ENCODE assay signal across 19 cellular contexts in genomic region chr9:5556101-5556500, GRCh38. TPM values are rescaled to one million over a fixed set of nuclear protein-coding genes. Genes with fewer than 3 reads are reported as not detected.
DNase-seq lines count a peak whose midpoint lies in the region; ATAC-seq, FAIRE-seq and TF ChIP-seq lines count a peak whose summit lies in the region.
"Had no signal": no experiment of that assay in that cellular context is flagged by ENCODE, and none has a peak within 500 bp of the region (broad histone marks: within the 10 kb centered on the region; RNA-seq: fewer than 3 reads in every experiment).

No MANE protein-coding gene starts in this region.

- no peak for TF ChIP-seq RAD21 in HepG2 (CRISPR knock-in tag; IDR thresholded peaks at IDR 0.05)

- H3K4me1 Mint-ChIP-seq in activated B cell treated with CpG ODN at 0.5 μM for 24 hours (peaks cover 53% of the 10 kb centered on the region), HFFc6 (ENCODE audit: low read depth) (peaks cover 72% of the 10 kb centered on the region)
- H3K4me1 Mint-ChIP-seq in naive thymus-derived CD8-positive, alpha-beta T cell, result peaks cover 33 to 50% (median 43%) of the 10 kb centered on the region in 4 donors

- H3K9me3 ChIP-seq in HepG2 (ENCODE audit: low read length) (no peaks in the 10 kb centered on the region), right lobe of liver (no peaks in the 10 kb centered on the region), WERI-Rb-1 (ENCODE audit: severe bottlenecking) (no peaks in the 10 kb centered on the region)
- H3K9me3 ChIP-seq: Caco-2, HAP-1 had no signal

- CTCF ChIA-PET in HepG2 (lab: Yijun Ruan, JAX; ENCODE audit: low intra/inter-chr PET ratio, low total read pairs), result no interaction called here
- CTCF ChIA-PET in activated B cell treated with CpG ODN at 0.5 μM for 24 hours (lab: Charles Lee), result interaction anchor here (1.0 kb wide), 1 partner anchor 45 kb away, joined by 3 read pairs; no protein-coding TSS in a partner anchor

- H3K4me3 ChIP-seq in HepG2 (replicated peaks in 1 of 3; ENCODE audit: insufficient read depth in 1 of 3, low read depth in 2 of 3, low read length in 3 of 3), result no peak overlapping the region
- no peak overlapping the region for H3K4me3 ChIP-seq in right lobe of liver
- H3K4me3 ChIP-seq in WERI-Rb-1 (ENCODE audit: low read depth, low read length), result no peak overlapping the region
- H3K4me3 ChIP-seq: HAP-1, PC-9 had no signal

- no peaks in the 10 kb centered on the region for H3K9me3 Mint-ChIP-seq in activated B cell treated with CpG ODN at 0.5 μM for 24 hours
- H3K9me3 Mint-ChIP-seq in naive thymus-derived CD8-positive, alpha-beta T cell, result no peaks in the 10 kb centered on the region
- no peaks in the 10 kb centered on the region for H3K9me3 Mint-ChIP-seq in HFFc6

- no peak overlapping the region for H3K4me3 Mint-ChIP-seq in activated B cell treated with CpG ODN at 0.5 μM for 24 hours
- peak overlapping the region in 1 of 10 donors; percentile 9 for H3K4me3 Mint-ChIP-seq in naive thymus-derived CD8-positive, alpha-beta T cell
- H3K4me3 Mint-ChIP-seq in HFFc6, result no peak overlapping the region

- TF ChIP-seq POLR2A in HepG2 (IDR thresholded peaks at IDR 0.05; ENCODE audit: insufficient read depth in 1 of 2, low read depth in 2 of 2, low read length in 2 of 2) (no peak), right lobe of liver (IDR thresholded peaks at IDR 0.05) (no peak)

- no peaks in the 10 kb centered on the region for H3K4me1 ChIP-seq in HepG2 (ENCODE audit: insufficient read depth, low read length)
- no peaks in the 10 kb centered on the region for H3K4me1 ChIP-seq in right lobe of liver
- H3K4me1 ChIP-seq: Caco-2 had no signal

- no peak overlapping the region for H2AFZ ChIP-seq in HepG2 (ENCODE audit: low read length)
- H2AFZ ChIP-seq: PC-9 had no signal

- no peaks in the 10 kb centered on the region for H3K27me3 Mint-ChIP-seq in activated B cell treated with CpG ODN at 0.5 μM for 24 hours
- H3K27me3 Mint-ChIP-seq in naive thymus-derived CD8-positive, alpha-beta T cell, result peaks cover 0 to 2% (median 0%) of the 10 kb centered on the region in 5 donors
- H3K27me3 Mint-ChIP-seq in HFFc6 (ENCODE audit: insufficient read depth), result peaks cover 2% of the 10 kb centered on the region

- no peak overlapping the region for H3K27ac ChIP-seq in HepG2 (ENCODE audit: extremely low read length, insufficient read depth, low read length)
- no peak overlapping the region for H3K27ac ChIP-seq in right lobe of liver
- H3K27ac ChIP-seq in WERI-Rb-1, result no peak overlapping the region
- H3K27ac ChIP-seq: C4-2B, RWPE1 had no signal

- no peak overlapping the region for H3K9ac ChIP-seq in HepG2 (ENCODE audit: insufficient read depth, low read depth, low read length)

- ATAC-seq in HepG2 (no peak), right lobe of liver (no peak), activated B cell treated with CpG ODN at 0.5 μM for 24 hours (ENCODE audit: low read depth) (no peak)
- ATAC-seq in naive thymus-derived CD8-positive, alpha-beta T cell, result no peak

- 0% methylated on average over 2 of the region's 2 CpGs for WGBS in HepG2 (ENCODE audit: low lambda C conversion rate)
- WGBS in right lobe of liver (ENCODE audit: insufficient coverage, low coverage, low lambda C conversion rate, missing lambda C conversion rate), result 75% methylated on average over 2 of the region's 2 CpGs

- H3K4me2 ChIP-seq in HepG2 (ENCODE audit: low read depth, low read length), result no peak overlapping the region
- H3K4me2 ChIP-seq: PC-9 had no signal

- peaks cover 0 to 4% of the 10 kb centered on the region in 2 experiments; a peak in 1 of 5 replicates for H3K27me3 ChIP-seq in HepG2 (ENCODE audit: control insufficient read depth in 1 of 2, insufficient read depth in 2 of 2, low read length in 2 of 2)
- H3K27me3 ChIP-seq in right lobe of liver, result no peaks in the 10 kb centered on the region
- H3K27me3 ChIP-seq in WERI-Rb-1 (ENCODE audit: insufficient read depth, low read depth, severe bottlenecking), result no peaks in the 10 kb centered on the region

- DNase-seq in HepG2 (ENCODE audit: low spot score), result no peak
- DNase-seq in right lobe of liver, result no peak
- no peak for DNase-seq in activated B cell treated with CpG ODN at 0.5 μM for 24 hours
- DNase-seq in naive thymus-derived CD8-positive, alpha-beta T cell, result no peak
- no peak for DNase-seq in NCI-H2171 (lab: John Stamatoyannopoulos, UW)
- DNase-seq in HFFc6, result no peak
- no peak for DNase-seq in WERI-Rb-1
- DNase-seq: ACHN, Caco-2, GF-D8, NCI-H1417 treated with DMSO at 0.1 percent for 48 hours, NCI-H187 treated with DMSO at 0.1 percent for 48 hours, NCI-H226, NCI-H524, NCI-H82, PC-9 had no signal

- H3K36me3 ChIP-seq in HepG2 (replicated peaks in 1 of 2; ENCODE audit: control insufficient read depth in 1 of 2, insufficient read depth in 2 of 2, low read length in 2 of 2), result no peaks in the 10 kb centered on the region
- no peaks in the 10 kb centered on the region for H3K36me3 ChIP-seq in right lobe of liver
- H3K36me3 ChIP-seq in WERI-Rb-1, result no peaks in the 10 kb centered on the region
- H3K36me3 ChIP-seq: HAP-1 had no signal

- H4K20me1 ChIP-seq in HepG2 (ENCODE audit: insufficient read depth, low read length), result no peaks in the 10 kb centered on the region

- no peak for TF ChIP-seq EP300 in HepG2 (IDR thresholded peaks at IDR 0.05; ENCODE audit: low read depth in 2 of 2, low read length in 2 of 2)
- no peak for TF ChIP-seq EP300 in HepG2 (CRISPR knock-in tag; IDR thresholded peaks at IDR 0.05; ENCODE audit: borderline replicate concordance)

- no peaks in the 10 kb centered on the region for H3K79me2 ChIP-seq in HepG2 (ENCODE audit: insufficient read depth, low read length)

- no peaks in the 10 kb centered on the region for H3K36me3 Mint-ChIP-seq in activated B cell treated with CpG ODN at 0.5 μM for 24 hours (ENCODE audit: low read depth)
- peaks cover 0 to 2% (median 0%) of the 10 kb centered on the region in 3 donors for H3K36me3 Mint-ChIP-seq in naive thymus-derived CD8-positive, alpha-beta T cell
- peaks cover 63% of the 10 kb centered on the region for H3K36me3 Mint-ChIP-seq in HFFc6 (ENCODE audit: low read depth)

- intact Hi-C loops in HepG2 (cut with micrococcal nuclease; ENCODE audit: unreplicated experiment), result no loop called here
- intact Hi-C loops in right lobe of liver (cut with DNase I), result no loop called here
- intact Hi-C loops in activated B cell treated with CpG ODN at 0.5 μM for 24 hours (cut with micrococcal nuclease), result no loop called here

- no TSS peak for BruUV-seq in HepG2 (replicated peaks; lab: Mats Ljungman, UMichigan)

- H3K27ac Mint-ChIP-seq in activated B cell treated with CpG ODN at 0.5 μM for 24 hours (peak overlapping the region; percentile 33), HFFc6 (no peak overlapping the region; the same call in 1 of the 2 replicates)
- peak overlapping the region in 7 of 10 donors; percentile 12 to 85 (median 38) for H3K27ac Mint-ChIP-seq in naive thymus-derived CD8-positive, alpha-beta T cell

- in situ Hi-C loops in HepG2 (cut with HindIII; ENCODE audit: extremely low pct_ligation_motif_present, low pct_unique_long_range_greater_than_20kb), result no loop called here

- POLR2A ChIA-PET in HepG2 (lab: Yijun Ruan, JAX), result no interaction called here
- POLR2A ChIA-PET in activated B cell treated with CpG ODN at 0.5 μM for 24 hours (lab: Charles Lee), result interaction anchor here (0.5 to 1.6 kb wide), 2 partner anchors 26 to 73 kb away, joined by 3 to 4 read pairs; partner anchors contain the start of gene RIC1
- POLR2A ChIA-PET in naive thymus-derived CD8-positive, alpha-beta T cell (lab: Charles Lee), result interaction anchor here (4.3 kb wide), 1 partner anchor 31 kb away, joined by 24 read pairs; no protein-coding TSS in a partner anchor

- TF ChIP-seq CTCF in HepG2 (CRISPR knock-in tag; IDR thresholded peaks at IDR 0.05), result no peak
- TF ChIP-seq CTCF in right lobe of liver (IDR thresholded peaks at IDR 0.05), result no peak
- TF ChIP-seq CTCF in activated B cell treated with CpG ODN at 0.5 μM for 24 hours (IDR thresholded peaks at IDR 0.05), result no peak
- no peak for TF ChIP-seq CTCF in HFFc6 (IDR thresholded peaks at IDR 0.05)
- no peak for TF ChIP-seq CTCF in WERI-Rb-1 (IDR thresholded peaks at IDR 0.05; ENCODE audit: low read depth, low read length)

- no peak for FAIRE-seq in HepG2 (lab: Jason Lieb, UNC)

TF ChIP-seq in HepG2, 621 proteins besides CTCF, POLR2A, EP300 and RAD21 (continues in another document):
- TF ChIP-seq ZNF761 (CRISPR knock-in tag; conservative IDR thresholded peaks at IDR 0.05) (no peak), MAFF (IDR thresholded peaks at IDR 0.05; ENCODE audit: low read depth, low read length) (peak; percentile 90), RARA (CRISPR knock-in tag; IDR thresholded peaks at IDR 0.05) (no peak), MAFK (conservative IDR thresholded peaks at IDR 0.05 in 1 of 2, IDR thresholded peaks at IDR 0.05 in 1 of 2; ENCODE audit: low read length in 2 of 2) (peak; percentile 89 to 94)

RNA-seq across cellular contexts. Expression of gene PDCD1LG2, which starts 45.8 kb away (rescaled TPM):
- total RNA-seq in HepG2 (2016; rRNA removed; fragmentation: Illumina TruSeq; extraction: Trizol), result not detected in 2 replicates
- not detected in 2 replicates for total RNA-seq in HepG2 (2016; cell fraction: cytosol; rRNA removed; fragmentation: Illumina TruSeq; extraction: Trizol; ENCODE audit: low read depth)
- not detected in 2 replicates for total RNA-seq in HepG2 (2016; cell fraction: insoluble cytoplasmic fraction; rRNA removed; fragmentation: Illumina TruSeq; extraction: Trizol)
- not detected in 2 replicates for total RNA-seq in HepG2 (2016; cell fraction: membrane; rRNA removed; fragmentation: Illumina TruSeq; extraction: Trizol)
- total RNA-seq in HepG2 (2016; cell fraction: nucleus; rRNA removed; fragmentation: Illumina TruSeq; extraction: Trizol), result not detected in 2 replicates
- polyA plus RNA-seq in HepG2 (2011; rRNA removed), result not detected in 2 replicates
- polyA plus RNA-seq in HepG2 (2011; cell fraction: cytosol; rRNA removed), result not detected in 2 replicates
- not detected in 2 replicates for polyA plus RNA-seq in HepG2 (2011; cell fraction: nucleus; rRNA removed)
- not detected in 2 replicates for polyA plus RNA-seq in HepG2 (2012)
- not detected in 2 replicates for polyA plus RNA-seq in HepG2 (2016; cell fraction: cytosol; fragmentation: Illumina TruSeq; extraction: Trizol; ENCODE audit: low read depth)
- not detected in 2 replicates for polyA plus RNA-seq in HepG2 (2016; cell fraction: insoluble cytoplasmic fraction; fragmentation: Illumina TruSeq; extraction: Trizol; ENCODE audit: low read depth)
- polyA plus RNA-seq in HepG2 (2016; cell fraction: membrane; fragmentation: Illumina TruSeq; extraction: Trizol; ENCODE audit: low read depth), result not detected in 2 replicates
- polyA plus RNA-seq in HepG2 (2016; cell fraction: nucleus; fragmentation: Illumina TruSeq; extraction: Trizol; ENCODE audit: insufficient read depth, low read depth), result not detected in 2 replicates
- 0.07 TPM in 1 of 2 replicates, not detected in the other for polyA minus RNA-seq in HepG2 (2011; rRNA and poly(A)+ RNA removed; ENCODE audit: low replicate concordance)
- not detected in 2 replicates for polyA minus RNA-seq in HepG2 (2011; cell fraction: cytosol; rRNA and poly(A)+ RNA removed)
- polyA minus RNA-seq in HepG2 (2011; cell fraction: nucleus; rRNA and poly(A)+ RNA removed), result not detected in 2 replicates
- total RNA-seq in right lobe of liver, result 1 to 10 TPM in 4 of 6 experiments, under 1 TPM in 2; 0.49 to 2.4 (median 1.1) TPM
- 2.1 and 2.8 TPM in 2 replicates for total RNA-seq in activated B cell treated with CpG ODN at 0.5 μM for 24 hours
- total RNA-seq in naive thymus-derived CD8-positive, alpha-beta T cell, result not detected
- not detected for polyA plus RNA-seq in naive thymus-derived CD8-positive, alpha-beta T cell
- total RNA-seq in HFFc6 (2021; fragmentation: NEBNext Ultra II Directional; extraction: Animal tissue kit (Norgen Biotek cat#: 25700)), result 10 to 100 TPM; 31.6 to 50.9 (median 42.6) TPM
- total RNA-seq: Caco-2 had no signal
